Comparison of ENCODE assay signal across 1 cellular context in genomic region chr6:110646951-110647910, GRCh38.
TF ChIP-seq lines count a peak whose summit lies in the region.

No MANE protein-coding gene starts in this region.

TF ChIP-seq in GM12878, 131 proteins besides CTCF, POLR2A, EP300 and RAD21 (continued from another document):
- TF ChIP-seq, protein P1, sequence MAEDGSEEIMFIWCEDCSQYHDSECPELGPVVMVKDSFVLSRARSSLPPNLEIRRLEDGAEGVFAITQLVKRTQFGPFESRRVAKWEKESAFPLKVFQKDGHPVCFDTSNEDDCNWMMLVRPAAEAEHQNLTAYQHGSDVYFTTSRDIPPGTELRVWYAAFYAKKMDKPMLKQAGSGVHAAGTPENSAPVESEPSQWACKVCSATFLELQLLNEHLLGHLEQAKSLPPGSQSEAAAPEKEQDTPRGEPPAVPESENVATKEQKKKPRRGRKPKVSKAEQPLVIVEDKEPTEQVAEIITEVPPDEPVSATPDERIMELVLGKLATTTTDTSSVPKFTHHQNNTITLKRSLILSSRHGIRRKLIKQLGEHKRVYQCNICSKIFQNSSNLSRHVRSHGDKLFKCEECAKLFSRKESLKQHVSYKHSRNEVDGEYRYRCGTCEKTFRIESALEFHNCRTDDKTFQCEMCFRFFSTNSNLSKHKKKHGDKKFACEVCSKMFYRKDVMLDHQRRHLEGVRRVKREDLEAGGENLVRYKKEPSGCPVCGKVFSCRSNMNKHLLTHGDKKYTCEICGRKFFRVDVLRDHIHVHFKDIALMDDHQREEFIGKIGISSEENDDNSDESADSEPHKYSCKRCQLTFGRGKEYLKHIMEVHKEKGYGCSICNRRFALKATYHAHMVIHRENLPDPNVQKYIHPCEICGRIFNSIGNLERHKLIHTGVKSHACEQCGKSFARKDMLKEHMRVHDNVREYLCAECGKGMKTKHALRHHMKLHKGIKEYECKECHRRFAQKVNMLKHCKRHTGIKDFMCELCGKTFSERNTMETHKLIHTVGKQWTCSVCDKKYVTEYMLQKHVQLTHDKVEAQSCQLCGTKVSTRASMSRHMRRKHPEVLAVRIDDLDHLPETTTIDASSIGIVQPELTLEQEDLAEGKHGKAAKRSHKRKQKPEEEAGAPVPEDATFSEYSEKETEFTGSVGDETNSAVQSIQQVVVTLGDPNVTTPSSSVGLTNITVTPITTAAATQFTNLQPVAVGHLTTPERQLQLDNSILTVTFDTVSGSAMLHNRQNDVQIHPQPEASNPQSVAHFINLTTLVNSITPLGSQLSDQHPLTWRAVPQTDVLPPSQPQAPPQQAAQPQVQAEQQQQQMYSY (CRISPR knock-in tag; IDR thresholded peaks at IDR 0.05) = no peak
- TF ChIP-seq ZNF207 (IDR thresholded peaks at IDR 0.05; ENCODE audit: borderline replicate concordance) (no peak), TCF7 (IDR thresholded peaks at IDR 0.05; ENCODE audit: borderline replicate concordance) (no peak)
TF ChIP-seq in GM12878: peak in this region for 2.
